Comparison of ENCODE assay signal across 26 cellular contexts in genomic region chr1:234237416-234237815, GRCh38.
"Had no signal": no experiment of that assay in that cellular context is flagged by ENCODE, and none has a peak within 500 bp of the region (broad histone marks: within the 10 kb centered on the region; RNA-seq: fewer than 3 reads in every experiment).

No MANE protein-coding gene starts in this region.

- H3K36me3 Mint-ChIP-seq: mesothelial cell of epicardium, naive B cell had no signal

- H3K9me3 Mint-ChIP-seq: endodermal cell, naive B cell had no signal

- H3K27ac Mint-ChIP-seq: endodermal cell, mesothelial cell of epicardium, naive B cell had no signal

- H3K36me3 ChIP-seq: esophagus squamous epithelium, gastrocnemius medialis, heart right ventricle, left ventricle myocardium inferior, lower lobe of right lung had no signal

- H3K4me3 Mint-ChIP-seq: endodermal cell, mesothelial cell of epicardium, naive B cell had no signal

- H3K27me3 ChIP-seq: gastrocnemius medialis had no signal

- H3K27ac ChIP-seq: coronary artery, dorsolateral prefrontal cortex, epithelial cell of prostate, esophagus squamous epithelium, gastrocnemius medialis, heart right ventricle, left ventricle myocardium inferior, lower lobe of right lung had no signal

- H3K4me1 Mint-ChIP-seq: naive B cell had no signal

- DNase-seq: dermis blood vessel endothelial cell; dorsolateral prefrontal cortex; effector CD4-positive, alpha-beta T cell; effector memory CD4-positive, alpha-beta T cell; endodermal cell; erythroblast; esophagus squamous epithelium; foreskin fibroblast; foreskin melanocyte; gastrocnemius medialis; glutamatergic neuron; heart right ventricle; hippocampal formation; kidney; kidney glomerular epithelial cell; left colon; left ventricle myocardium inferior; lower lobe of right lung; mesenchymal stem cell; mucosa of descending colon; naive B cell had no signal

- ATAC-seq: esophagus mucosa, gastrocnemius medialis, heart right ventricle, left colon, left lobe of liver, lower lobe of right lung, mucosa of descending colon had no signal

- H3K4me1 ChIP-seq: esophagus squamous epithelium, gastrocnemius medialis, lower lobe of right lung had no signal

- H3K9me3 ChIP-seq: esophagus squamous epithelium, gastrocnemius medialis, left ventricle myocardium inferior, lower lobe of right lung, mucosa of descending colon had no signal

- H3K4me3 ChIP-seq: coronary artery, dorsolateral prefrontal cortex, esophagus squamous epithelium, gastrocnemius medialis, heart right ventricle, left ventricle myocardium inferior, lower lobe of right lung, mucosa of descending colon had no signal
